Comparison of ENCODE assay signal across 22 cellular contexts in the genomic region with DNA sequence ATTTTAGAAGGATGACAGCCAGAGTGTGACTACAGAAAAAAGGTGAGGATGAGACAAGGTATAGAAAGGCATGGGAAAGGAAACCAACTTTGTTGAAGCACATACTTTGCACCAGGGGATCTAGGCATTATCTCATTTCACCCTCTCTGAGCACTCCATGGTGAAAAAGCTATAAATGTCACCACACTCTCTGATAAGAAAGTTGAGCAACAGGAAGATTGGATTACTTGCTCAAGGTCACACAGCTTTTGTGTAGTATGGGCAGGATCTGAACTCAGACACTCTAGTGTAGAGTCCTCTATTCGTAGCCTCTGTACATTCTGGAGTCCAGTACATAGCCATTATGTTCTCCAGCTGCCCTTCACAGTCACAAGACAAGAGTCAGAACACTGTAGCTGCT.
"Had no signal": no experiment of that assay in that cellular context is flagged by ENCODE, and none has a peak within 500 bp of the region (broad histone marks: within the 10 kb centered on the region; RNA-seq: fewer than 3 reads in every experiment).

No MANE protein-coding gene starts in this region.

- H3K27ac Mint-ChIP-seq: immature natural killer cell; memory B cell; naive thymus-derived CD4-positive, alpha-beta T cell; nephron; progenitor cell of endocrine pancreas; stimulated activated memory B cell treated with anti-CD40 and anti-IgM and Interleukin-4, amounts not matched to agents 10 μg/mL and 1 μg/mL and 100 μg/mL, for 72 hours; stimulated activated naive CD8-positive, alpha-beta T cell treated with anti-CD3 and anti-CD28 coated beads, Interleukin-15, Interleukin-2, amounts not matched to agents 100 ng/mL and 50 ng/mL, for 24 hours had no signal

- ATAC-seq: heart right ventricle; naive thymus-derived CD4-positive, alpha-beta T cell; sciatic nerve; stimulated activated memory B cell treated with anti-CD40 and anti-IgM and Interleukin-4, amounts not matched to agents 10 μg/mL and 1 μg/mL and 100 μg/mL, for 72 hours; upper lobe of right lung had no signal

- DNase-seq: dermis blood vessel endothelial cell; effector memory CD4-positive, alpha-beta T cell; foreskin melanocyte; glutamatergic neuron; heart right ventricle; hypothalamus; immature natural killer cell; islet precursor cell; kidney glomerular epithelial cell; naive thymus-derived CD4-positive, alpha-beta T cell; stimulated activated CD4-positive, alpha-beta T cell treated with anti-CD3 and anti-CD28 coated beads, Interleukin-2, amount 100 ng/mL, for 24 hours; stimulated activated CD4-positive, alpha-beta T cell treated with anti-CD3 and anti-CD28 coated beads, Interleukin-4, amount 100 ng/mL, for 24 hours; upper lobe of right lung; uterus had no signal

- H3K4me3 Mint-ChIP-seq: immature natural killer cell; memory B cell; mesothelial cell of epicardium; naive thymus-derived CD4-positive, alpha-beta T cell; nephron; neural progenitor cell; stimulated activated memory B cell treated with anti-CD40 and anti-IgM and Interleukin-4, amounts not matched to agents 10 μg/mL and 1 μg/mL and 100 μg/mL, for 72 hours; stimulated activated naive CD8-positive, alpha-beta T cell treated with anti-CD3 and anti-CD28 coated beads, Interleukin-15, Interleukin-2, amounts not matched to agents 100 ng/mL and 50 ng/mL, for 24 hours had no signal

- H3K4me1 Mint-ChIP-seq: immature natural killer cell; memory B cell; naive thymus-derived CD4-positive, alpha-beta T cell; nephron; stimulated activated memory B cell treated with anti-CD40 and anti-IgM and Interleukin-4, amounts not matched to agents 10 μg/mL and 1 μg/mL and 100 μg/mL, for 72 hours had no signal

- H3K9me3 Mint-ChIP-seq: memory B cell; stimulated activated memory B cell treated with anti-CD40 and anti-IgM and Interleukin-4, amounts not matched to agents 10 μg/mL and 1 μg/mL and 100 μg/mL, for 72 hours; stimulated activated naive CD8-positive, alpha-beta T cell treated with anti-CD3 and anti-CD28 coated beads, Interleukin-15, Interleukin-2, amounts not matched to agents 100 ng/mL and 50 ng/mL, for 24 hours had no signal

- H3K36me3 Mint-ChIP-seq: immature natural killer cell; memory B cell; naive thymus-derived CD4-positive, alpha-beta T cell; neural progenitor cell; stimulated activated memory B cell treated with anti-CD40 and anti-IgM and Interleukin-4, amounts not matched to agents 10 μg/mL and 1 μg/mL and 100 μg/mL, for 72 hours had no signal
